8 cellular contexts compared by ENCODE assay signal in the genomic region with DNA sequence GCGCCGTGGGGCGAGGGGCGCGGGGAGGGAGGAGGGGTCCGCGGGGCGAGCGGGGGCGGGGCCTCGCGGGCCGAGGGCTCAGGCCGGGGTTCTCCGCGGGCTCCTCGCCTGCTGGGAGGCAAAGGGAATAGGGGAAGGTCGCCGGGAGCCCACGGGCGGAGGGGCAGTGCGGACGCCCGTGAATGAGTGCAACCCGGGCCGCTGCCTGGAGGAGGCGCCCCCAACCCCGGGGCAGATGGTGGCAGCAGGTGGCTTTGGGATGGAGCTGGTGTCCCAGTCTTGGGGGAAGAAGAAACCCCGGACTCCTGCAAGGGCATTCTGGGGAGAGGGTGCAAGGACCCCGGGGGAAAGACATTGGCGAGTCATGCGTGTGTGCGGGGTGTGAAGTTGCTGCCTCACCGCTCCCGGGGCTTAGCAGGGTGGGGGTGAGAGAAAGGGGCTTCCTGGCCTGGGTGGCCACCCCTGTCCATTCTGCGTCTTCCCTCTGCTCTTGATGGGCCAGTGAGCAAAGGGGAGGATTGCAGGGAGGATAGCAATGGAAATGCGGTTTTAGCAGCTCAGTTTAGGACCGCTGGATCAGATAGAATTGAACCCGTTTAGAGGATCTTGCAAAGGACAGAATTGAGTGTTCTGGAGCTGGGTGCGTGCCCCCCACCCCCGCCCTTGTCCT. TPM values are rescaled to one million over a fixed set of nuclear protein-coding genes. Genes with fewer than 3 reads are reported as not detected.
DNase-seq lines count a peak whose midpoint lies in the region; ATAC-seq and TF ChIP-seq lines count a peak whose summit lies in the region.

No MANE protein-coding gene starts in this region.

- H3K36me3 ChIP-seq in neural progenitor cell = no peaks in the 10 kb centered on the region

- H3K4me1 Mint-ChIP-seq in T-helper 17 cell (peaks cover 24% of the 10 kb centered on the region), neural progenitor cell (peaks cover 33% of the 10 kb centered on the region)

- H3K9ac ChIP-seq in neural progenitor cell = no peak overlapping the region

- ATAC-seq in HG02938 (IDR thresholded peaks at IDR 0.05; ENCODE audit: unreplicated experiment) (peak; percentile 28), T-helper 17 cell (peak; percentile 5)

- TF ChIP-seq CTCF in epithelial cell of proximal tubule (conservative IDR thresholded peaks at IDR 0.05; ENCODE audit: low read depth, low read length) (peak; percentile 23), neural progenitor cell (IDR thresholded peaks at IDR 0.05) (peak; percentile 40)

- peak overlapping the region; percentile 95 for H2AFZ ChIP-seq in neural progenitor cell (replicated peaks)

- peak overlapping the region; percentile 70 for H3K4me3 ChIP-seq in epithelial cell of proximal tubule (ENCODE audit: low read depth, low read length)
- peak overlapping the region; percentile 80 for H3K4me3 ChIP-seq in neural progenitor cell

- no peaks in the 10 kb centered on the region for H4K20me1 ChIP-seq in neural progenitor cell (ENCODE audit: low read depth)

- H3K27ac Mint-ChIP-seq in T-helper 17 cell (peak overlapping the region; percentile 93), neural progenitor cell (no peak overlapping the region)

- no peaks in the 10 kb centered on the region for H3K9me3 ChIP-seq in T-helper 17 cell (ENCODE audit: control insufficient read depth, low read length, poor library complexity, severe bottlenecking)
- no peaks in the 10 kb centered on the region for H3K9me3 ChIP-seq in neural progenitor cell (ENCODE audit: low read depth)

- H3K27me3 Mint-ChIP-seq in T-helper 17 cell = no peaks in the 10 kb centered on the region
- H3K27me3 Mint-ChIP-seq in neural progenitor cell (ENCODE audit: insufficient read depth, low read depth) = peaks cover 2% of the 10 kb centered on the region

- H3K4me1 ChIP-seq in neural progenitor cell = peaks cover 6% of the 10 kb centered on the region

- DNase-seq in NCI-H2171 treated with DMSO at 0.1 percent for 48 hours (lab: John Stamatoyannopoulos, UW) (peak; percentile 17), NCI-H2171 (lab: John Stamatoyannopoulos, UW) (no peak), T-helper 17 cell (peak in 1 of 3 donors; percentile 19), epithelial cell of proximal tubule (ENCODE audit: low read depth) (no peak), neural progenitor cell (ENCODE audit: low spot score) (peak; percentile 73), kidney glomerular epithelial cell (lab: John Stamatoyannopoulos, UW) (no peak), NAMALWA (ENCODE audit: low spot score) (no peak)

- H3K36me3 Mint-ChIP-seq in T-helper 17 cell (ENCODE audit: low read depth) (peaks cover 3% of the 10 kb centered on the region), neural progenitor cell (no peaks in the 10 kb centered on the region)

- no peak overlapping the region for H3K27ac ChIP-seq in neural progenitor cell

- H3K79me2 ChIP-seq in neural progenitor cell (ENCODE audit: low read depth) = no peaks in the 10 kb centered on the region

- H3K4me3 Mint-ChIP-seq in T-helper 17 cell (peak overlapping the region; percentile 96), neural progenitor cell (peak overlapping the region; percentile 87)

- no peaks in the 10 kb centered on the region for H3K9me3 Mint-ChIP-seq in neural progenitor cell

- H3K27me3 ChIP-seq in neural progenitor cell = peaks cover 30% of the 10 kb centered on the region

- no peaks in the 10 kb centered on the region for H3F3A ChIP-seq in neural progenitor cell (ENCODE audit: low read depth)

- peak overlapping the region; percentile 80 for H3K4me2 ChIP-seq in neural progenitor cell

RNA-seq across cellular contexts. Expression of a gene that starts 0.5 kb away (rescaled TPM):
- total RNA-seq in T-helper 17 cell = 10 to 100 TPM in 1 of 2 donors, 1 to 10 TPM in 1; 8.1 to 35.0 TPM
- 6.8 and 12.5 TPM in 2 replicates for total RNA-seq in epithelial cell of proximal tubule
- total RNA-seq in neural progenitor cell (ENCODE audit: low replicate concordance) = 6.1 and 9.0 TPM in 2 replicates

RNA-seq across cellular contexts. Expression of a gene that starts 16.8 kb away (rescaled TPM):
- total RNA-seq in T-helper 17 cell = 10 to 100 TPM; 35.4 to 46.6 TPM
- total RNA-seq in epithelial cell of proximal tubule = 61.4 and 74.1 TPM in 2 replicates
- 53.3 and 57.0 TPM in 2 replicates for total RNA-seq in neural progenitor cell (ENCODE audit: low replicate concordance)

Comparison
In these comparisons a context has a peak if more than half of its experiments do, and no peak if none do; other contexts are left out.
1. DNase-seq: peak in NCI-H2171 treated with DMSO at 0.1 percent for 48 hours (single experiment) and neural progenitor cell (single experiment); none in NCI-H2171 (single experiment), epithelial cell of proximal tubule (single experiment), kidney glomerular epithelial cell (single experiment) and NAMALWA (single experiment).